In genomic region chr10:126398924-126399323, GRCh38 we compare ENCODE assay signal across 1 cellular context.
TF ChIP-seq lines count a peak whose summit lies in the region.

No MANE protein-coding gene starts in this region.

TF ChIP-seq in SK-N-SH, 30 proteins besides CTCF, POLR2A, EP300 and RAD21 (continued from another document):
- TF ChIP-seq JUND (IDR thresholded peaks at IDR 0.05) = peak; percentile 36
- no peak for TF ChIP-seq ELF1 (IDR thresholded peaks at IDR 0.05)
- no peak for TF ChIP-seq FOXM1 (IDR thresholded peaks at IDR 0.05; ENCODE audit: low read depth)
- no peak for TF ChIP-seq MAX (IDR thresholded peaks at IDR 0.05; ENCODE audit: low read depth)
- no peak for TF ChIP-seq IRF3 (IDR thresholded peaks at IDR 0.05; ENCODE audit: low read depth, low read length)
- no peak for TF ChIP-seq MXI1 (IDR thresholded peaks at IDR 0.05; ENCODE audit: low read depth, low read length)
- no peak for TF ChIP-seq REST (IDR thresholded peaks at IDR 0.05; ENCODE audit: low read depth, low read length)
- peak; percentile 89 for TF ChIP-seq TCF12 (IDR thresholded peaks at IDR 0.05)
- TF ChIP-seq RFX5 (IDR thresholded peaks at IDR 0.05; ENCODE audit: low read length) = no peak
- TF ChIP-seq FOSL2 (IDR thresholded peaks at IDR 0.05; ENCODE audit: borderline replicate concordance, low read depth) = no peak
- TF ChIP-seq FOXJ3 (CRISPR knock-in tag; IDR thresholded peaks at IDR 0.05) = peak; percentile 84
- no peak for TF ChIP-seq ZBTB33 (IDR thresholded peaks at IDR 0.05; ENCODE audit: borderline replicate concordance, low read depth)
TF ChIP-seq in SK-N-SH: peak in this region for 10.
